In the genomic region with DNA sequence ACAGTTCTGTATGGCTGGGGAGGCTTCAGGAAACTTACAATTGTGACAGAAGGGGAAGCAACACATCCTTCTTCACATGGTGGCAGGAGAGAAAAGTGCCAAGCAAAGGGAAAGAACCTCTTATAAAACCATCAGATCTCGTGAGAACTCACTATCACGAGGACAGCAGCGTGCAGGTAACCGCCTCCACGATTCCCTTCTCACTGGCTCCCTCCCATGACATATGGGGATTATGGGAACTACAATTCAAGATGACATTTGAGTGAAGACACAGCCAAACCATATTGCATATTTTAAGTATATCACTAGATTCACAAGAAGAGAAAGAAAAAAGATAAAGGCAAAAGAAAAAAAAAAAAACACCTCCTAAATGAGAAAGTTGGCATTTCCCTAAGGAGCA, we compare ENCODE assay signal across 27 cellular contexts.
A peak's percentile ranks its signal among the peaks of the same experiment; 100 is the strongest.
DNase-seq lines count a peak whose midpoint lies in the region; ATAC-seq and TF ChIP-seq lines count a peak whose summit lies in the region.
"Had no signal": no experiment of that assay in that cellular context is flagged by ENCODE, and none has a peak within 500 bp of the region (broad histone marks: within the 10 kb centered on the region; RNA-seq: fewer than 3 reads in every experiment).

No MANE protein-coding gene starts in this region.

- no peak for ATAC-seq in DND-41 (ENCODE audit: insufficient read depth, low read depth)
- ATAC-seq in HCT116, result peak; percentile 40; the same call in 1 of the 2 replicates
- ATAC-seq in WTC11, result peak; percentile 78
- ATAC-seq: activated CD4-positive, CD25-positive, alpha-beta regulatory T cell treated with anti-CD3 and anti-CD28 coated beads, Interleukin-2, amount 50 U/mL, for 24 hours; left ventricle myocardium superior; stimulated activated memory B cell treated with anti-CD40 and anti-IgM and Interleukin-4, amounts not matched to agents 10 μg/mL and 1 μg/mL and 100 μg/mL, for 72 hours; upper lobe of right lung had no signal

- H2AFZ ChIP-seq in DND-41 (ENCODE audit: low read depth, low read length) (no peak overlapping the region), HCT116 (ENCODE audit: low read depth, low read length, poor library complexity, severe bottlenecking) (no peak overlapping the region)

- H3K9me3 ChIP-seq in DND-41 (ENCODE audit: insufficient read depth, low read length, severe bottlenecking) (no peaks in the 10 kb centered on the region), HCT116 (ENCODE audit: control insufficient read depth in 1 of 2, insufficient read depth in 1 of 2, low read depth in 1 of 2, low read length in 2 of 2) (no peaks in the 10 kb centered on the region)
- H3K9me3 ChIP-seq: breast epithelium, prostate gland, SJCRH30, upper lobe of right lung had no signal

- no peaks in the 10 kb centered on the region for H3K9me2 ChIP-seq in HCT116 (ENCODE audit: insufficient read depth)

- H3K9ac ChIP-seq in DND-41 (ENCODE audit: low read depth, low read length), result no peak overlapping the region
- H3K9ac ChIP-seq in HCT116 (ENCODE audit: low read length), result no peak overlapping the region

- intact Hi-C loops in HCT116 (cut with micrococcal nuclease), result no loop called here

- H3K4me1 ChIP-seq in DND-41 (ENCODE audit: insufficient read depth, low read length), result no peaks in the 10 kb centered on the region
- H3K4me1 ChIP-seq in HCT116 (ENCODE audit: control insufficient read depth in 1 of 2, insufficient read depth in 2 of 2, low read length in 2 of 2), result no peaks in the 10 kb centered on the region
- H3K4me1 ChIP-seq: breast epithelium, prostate gland, SJCRH30, upper lobe of right lung had no signal

- H3K4me3 ChIP-seq in DND-41 (ENCODE audit: low read depth in 1 of 2, low read length in 2 of 2) (no peak overlapping the region), HCT116 (replicated peaks in 1 of 2; ENCODE audit: low read depth in 1 of 2, low read length in 2 of 2) (no peak overlapping the region)
- H3K4me3 ChIP-seq: breast epithelium, prostate gland, SJCRH30, upper lobe of right lung had no signal

- H3K27me3 Mint-ChIP-seq in WTC11 (ENCODE audit: low read depth) (no peaks in the 10 kb centered on the region), nephron progenitor cell (ENCODE audit: low read depth, poor library complexity) (peaks cover 4% of the 10 kb centered on the region)
- H3K27me3 Mint-ChIP-seq: activated CD4-positive, alpha-beta memory T cell treated with anti-CD3 and anti-CD28 coated beads, Interleukin-2, amount 10 ng/mL, durations not matched to agents 7 days and 5 days; stimulated activated memory B cell treated with anti-CD40 and anti-IgM and Interleukin-4, amounts not matched to agents 10 μg/mL and 1 μg/mL and 100 μg/mL, for 72 hours had no signal

- H3K27ac Mint-ChIP-seq in WTC11 (no peak overlapping the region), nephron progenitor cell (no peak overlapping the region)
- H3K27ac Mint-ChIP-seq: activated CD4-positive, alpha-beta memory T cell treated with anti-CD3 and anti-CD28 coated beads, Interleukin-2, amount 10 ng/mL, durations not matched to agents 7 days and 5 days; stimulated activated memory B cell treated with anti-CD40 and anti-IgM and Interleukin-4, amounts not matched to agents 10 μg/mL and 1 μg/mL and 100 μg/mL, for 72 hours had no signal

- RAD21 ChIA-PET in HCT116 (lab: Charles Lee; ENCODE audit: low non-redundant PET in 1 of 2, low total read pairs in 2 of 2, uncharacterized antibody in 2 of 2, unreplicated experiment in 2 of 2), result no interaction called here

- no peaks in the 10 kb centered on the region for H3K79me2 ChIP-seq in DND-41 (ENCODE audit: insufficient read depth, low read length)
- no peaks in the 10 kb centered on the region for H3K79me2 ChIP-seq in HCT116 (ENCODE audit: insufficient read depth, low read length)

- H3K4me3 Mint-ChIP-seq in WTC11 (no peak overlapping the region), nephron progenitor cell (no peak overlapping the region)
- H3K4me3 Mint-ChIP-seq: activated CD4-positive, alpha-beta memory T cell treated with anti-CD3 and anti-CD28 coated beads, Interleukin-2, amount 10 ng/mL, durations not matched to agents 7 days and 5 days; stimulated activated memory B cell treated with anti-CD40 and anti-IgM and Interleukin-4, amounts not matched to agents 10 μg/mL and 1 μg/mL and 100 μg/mL, for 72 hours had no signal

- TF ChIP-seq RAD21 in HCT116 (IDR thresholded peaks at IDR 0.05; ENCODE audit: low read depth), result no peak; the same call in 1 of the 2 replicates

- H3K36me3 ChIP-seq in DND-41 (ENCODE audit: insufficient read depth, low read length), result no peaks in the 10 kb centered on the region
- H3K36me3 ChIP-seq in HCT116 (ENCODE audit: control insufficient read depth in 1 of 2, insufficient read depth in 2 of 2, low read length in 2 of 2), result no peaks in the 10 kb centered on the region; a peak in 1 of 4 replicates
- H3K36me3 ChIP-seq: breast epithelium, prostate gland, SJCRH30, upper lobe of right lung had no signal

- POLR2A ChIA-PET in HCT116 (lab: Charles Lee), result no interaction called here
- POLR2A ChIA-PET in WTC11 (lab: Charles Lee), result no interaction called here

- H3K27ac ChIP-seq in DND-41 (ENCODE audit: low read length) (no peak overlapping the region), HCT116 (ENCODE audit: low read depth, low read length) (no peak overlapping the region)
- H3K27ac ChIP-seq: breast epithelium, HL-60, prostate gland, SJCRH30, upper lobe of right lung had no signal

- H3K27me3 ChIP-seq in DND-41 (ENCODE audit: insufficient read depth, low read length, poor library complexity), result no peaks in the 10 kb centered on the region
- no peaks in the 10 kb centered on the region for H3K27me3 ChIP-seq in HCT116 (ENCODE audit: insufficient read depth, low read length)
- H3K27me3 ChIP-seq: breast epithelium, SJCRH30, upper lobe of right lung had no signal

- H3K4me1 Mint-ChIP-seq in WTC11, result no peaks in the 10 kb centered on the region
- H3K4me1 Mint-ChIP-seq in nephron progenitor cell, result no peaks in the 10 kb centered on the region
- H3K4me1 Mint-ChIP-seq: activated CD4-positive, alpha-beta memory T cell treated with anti-CD3 and anti-CD28 coated beads, Interleukin-2, amount 10 ng/mL, durations not matched to agents 7 days and 5 days; stimulated activated memory B cell treated with anti-CD40 and anti-IgM and Interleukin-4, amounts not matched to agents 10 μg/mL and 1 μg/mL and 100 μg/mL, for 72 hours had no signal

- DNase-seq in DND-41 (no peak), HCT116 (ENCODE audit: low read depth, low spot score) (peak; percentile 8), WTC11 (ENCODE audit: low spot score) (peak; percentile 14), nephron progenitor cell (no peak), germinal center (ENCODE audit: low spot score) (no peak), NCI-H1694 treated with DMSO at 0.1 percent for 48 hours (lab: John Stamatoyannopoulos, UW) (no peak)
- DNase-seq in activated CD4-positive, alpha-beta T cell treated with anti-CD3 and anti-CD28 coated beads, Interleukin-2, amount 50 U/mL, for 1 hour, result no peak
- DNase-seq: activated CD4-positive, alpha-beta memory T cell treated with anti-CD3 and anti-CD28 coated beads, Interleukin-2, amount 10 ng/mL, durations not matched to agents 7 days and 5 days; activated CD8-positive, alpha-beta memory T cell treated with anti-CD3 and anti-CD28 coated beads, Interleukin-2, amount 50 U/mL, for 48 hours; activated naive CD4-positive, alpha-beta T cell treated with anti-CD3 and anti-CD28 coated beads, Interleukin-2, amount 50 U/mL, for 16 hours; amygdala; Calu3; Kasumi-1; left ventricle myocardium superior; NCI-H1092; NCI-H187 treated with DMSO at 0.1 percent for 48 hours; NCI-H524 treated with DMSO at 0.1 percent for 48 hours; nucleus accumbens; stimulated activated CD4-positive, alpha-beta T cell treated with anti-CD3 and anti-CD28 coated beads, Interleukin-4, amount 100 ng/mL, for 4 hours; T-helper 1 cell; upper lobe of right lung had no signal

- TF ChIP-seq CTCF in DND-41 (IDR thresholded peaks at IDR 0.05; ENCODE audit: borderline replicate concordance, extremely low read depth, low read length, poor library complexity, severe bottlenecking) (peak; percentile 21), HCT116 (IDR thresholded peaks at IDR 0.05 in 2 of 3, conservative IDR thresholded peaks at IDR 0.05 in 1 of 3; ENCODE audit: borderline replicate concordance in 1 of 3, insufficient read depth in 1 of 3, low read depth in 2 of 3, low read length in 2 of 3) (peak in 2 of 3 experiments; percentile 25 to 30; a peak in 3 of 6 replicates), WTC11 (IDR thresholded peaks at IDR 0.05) (0 out of 2 replicates have a peak, but pooled peaks have one; percentile 23), nephron progenitor cell (IDR thresholded peaks at IDR 0.05) (peak; percentile 7)

- CTCF ChIA-PET in HCT116 (lab: Charles Lee), result no interaction called here
- CTCF ChIA-PET in WTC11 (lab: Charles Lee), result interaction anchor here (1.7 kb wide), 1 partner anchor 9 kb away, joined by 9 read pairs; no protein-coding TSS in a partner anchor

- H3K9me3 Mint-ChIP-seq in WTC11 (no peaks in the 10 kb centered on the region), nephron progenitor cell (no peaks in the 10 kb centered on the region)
- H3K9me3 Mint-ChIP-seq: activated CD4-positive, alpha-beta memory T cell treated with anti-CD3 and anti-CD28 coated beads, Interleukin-2, amount 10 ng/mL, durations not matched to agents 7 days and 5 days; stimulated activated memory B cell treated with anti-CD40 and anti-IgM and Interleukin-4, amounts not matched to agents 10 μg/mL and 1 μg/mL and 100 μg/mL, for 72 hours had no signal

- no peak overlapping the region for H3K4me2 ChIP-seq in DND-41 (ENCODE audit: insufficient read depth, low read length)
- H3K4me2 ChIP-seq in HCT116 (ENCODE audit: low read length), result no peak overlapping the region

- no peaks in the 10 kb centered on the region for H3K36me3 Mint-ChIP-seq in WTC11
- no peaks in the 10 kb centered on the region for H3K36me3 Mint-ChIP-seq in nephron progenitor cell (ENCODE audit: low read depth)
- H3K36me3 Mint-ChIP-seq: stimulated activated memory B cell treated with anti-CD40 and anti-IgM and Interleukin-4, amounts not matched to agents 10 μg/mL and 1 μg/mL and 100 μg/mL, for 72 hours had no signal

- H4K20me1 ChIP-seq in DND-41 (ENCODE audit: insufficient read depth, low read length), result no peaks in the 10 kb centered on the region
- H4K20me1 ChIP-seq in HCT116 (ENCODE audit: insufficient read depth), result no peaks in the 10 kb centered on the region

- no TSS peak for BruUV-seq in HCT116 (replicated peaks; lab: Mats Ljungman, UMichigan)

- TF ChIP-seq POLR2A in HCT116 (IDR thresholded peaks at IDR 0.05; ENCODE audit: borderline replicate concordance, extremely low read depth, insufficient read depth, insufficient read length), result no peak

TF ChIP-seq in HCT116, 20 proteins besides CTCF, POLR2A, EP300 and RAD21 (continues in another document):
- peak; percentile 38; the same call in 1 of the 2 replicates for TF ChIP-seq CBX3 (IDR thresholded peaks at IDR 0.05; ENCODE audit: low read depth)

TF ChIP-seq in WTC11, 78 proteins besides CTCF, POLR2A, EP300 and RAD21 (continues in another document):
- TF ChIP-seq ZNF232 (CRISPR knock-in tag; IDR thresholded peaks at IDR 0.05) (no peak), IRF2 (CRISPR knock-in tag; IDR thresholded peaks at IDR 0.05; ENCODE audit: borderline replicate concordance, low read depth) (no peak), ESRRA (CRISPR knock-in tag; IDR thresholded peaks at IDR 0.05; ENCODE audit: borderline replicate concordance) (no peak), ZNF121 (CRISPR knock-in tag; IDR thresholded peaks at IDR 0.05) (no peak)

Comparison
In these comparisons a context has a peak if more than half of its experiments do, and no peak if none do; other contexts are left out.
1. DNase-seq: peak in HCT116 (single experiment) and WTC11 (single experiment); none in DND-41 (single experiment), nephron progenitor cell (single experiment), germinal center (single experiment), activated CD4-positive, alpha-beta T cell treated with anti-CD3 and anti-CD28 coated beads, Interleukin-2, amount 50 U/mL, for 1 hour (single experiment) and NCI-H1694 treated with DMSO at 0.1 percent for 48 hours (single experiment).
2. Peak in every context shown above with its lines, with median percentiles within 50 percentile points of each other: CTCF ChIP-seq.